Comparison of ENCODE assay signal across 22 cellular contexts in the genomic region with DNA sequence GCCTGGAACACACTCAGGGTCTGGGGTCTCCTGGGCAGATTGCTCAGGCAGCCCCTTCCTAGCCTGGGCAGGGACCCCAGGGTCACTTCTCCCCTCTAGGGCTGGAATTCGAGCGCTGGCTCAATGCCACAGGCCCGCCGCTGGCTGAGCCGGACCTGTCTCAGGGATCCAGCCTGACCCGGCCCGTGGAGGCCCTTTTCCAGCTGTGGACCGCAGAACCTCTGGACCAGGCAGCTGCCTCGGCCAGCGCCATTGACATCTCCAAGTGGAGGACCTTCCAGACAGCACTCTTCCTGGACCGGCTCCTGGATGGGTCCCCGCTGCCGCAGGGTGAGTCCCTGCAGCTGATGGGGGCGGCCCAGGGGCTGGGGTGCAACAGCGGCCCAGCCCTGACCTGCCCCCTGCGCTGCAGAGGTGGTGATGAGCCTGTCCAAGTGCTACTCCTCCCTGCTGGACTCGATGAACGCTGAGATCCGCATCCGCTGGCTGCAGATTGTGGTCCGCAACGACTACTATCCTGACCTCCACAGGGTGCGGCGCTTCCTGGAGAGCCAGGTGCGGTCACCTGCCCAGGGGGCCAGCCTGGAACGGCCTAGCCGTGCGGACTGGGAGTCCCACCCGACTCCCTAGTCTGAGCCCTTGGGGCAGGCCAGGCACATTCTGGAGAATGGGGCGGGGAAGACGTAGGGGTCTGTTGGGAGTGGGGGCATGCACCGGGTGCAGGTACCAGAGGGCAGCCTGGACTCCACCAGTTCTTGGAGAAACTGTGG.
"Had no signal": no experiment of that assay in that cellular context is flagged by ENCODE, and none has a peak within 500 bp of the region (broad histone marks: within the 10 kb centered on the region; RNA-seq: fewer than 3 reads in every experiment).

No MANE protein-coding gene starts in this region.

- H3K4me3 ChIP-seq: hepatocyte, lung, smooth muscle cell, testis, tibial nerve, upper lobe of right lung, vagina had no signal

- ATAC-seq: left lobe of liver; stimulated activated effector memory CD8-positive, alpha-beta T cell treated with anti-CD3 and anti-CD28 coated beads, Interleukin-12 subunit alpha, Interleukin-12 subunit beta, amount 100 ng/mL, for 72 hours; upper lobe of right lung had no signal

- H3K27ac ChIP-seq: epithelial cell of prostate, hepatocyte, testis, upper lobe of right lung, vagina had no signal

- DNase-seq: effector memory CD4-positive, alpha-beta T cell; esophagus squamous epithelium; foreskin fibroblast; head of caudate nucleus; kidney glomerular epithelial cell; mesendoderm; naive B cell; nephron progenitor cell; stimulated activated CD4-positive, alpha-beta T cell treated with anti-CD3 and anti-CD28 coated beads, Interleukin-4, amount 100 ng/mL, for 1 hour; stimulated activated CD8-positive, alpha-beta memory T cell treated with anti-CD3 and anti-CD28 coated beads, Interleukin-4, amount 100 ng/mL, for 48 hours; testis; upper lobe of right lung had no signal

- FAIRE-seq: endometrium had no signal

- H2AFZ ChIP-seq: hepatocyte had no signal

- H3K27me3 ChIP-seq: esophagus squamous epithelium, hepatocyte, neutrophil, testis, tibial nerve, upper lobe of right lung, vagina had no signal

- H3K4me1 ChIP-seq: testis had no signal

- H3K9me3 ChIP-seq: esophagus squamous epithelium, neutrophil, testis, upper lobe of right lung, vagina had no signal

- H3K4me2 ChIP-seq: hepatocyte, smooth muscle cell had no signal
